32 cellular contexts compared by ENCODE assay signal in the genomic region with DNA sequence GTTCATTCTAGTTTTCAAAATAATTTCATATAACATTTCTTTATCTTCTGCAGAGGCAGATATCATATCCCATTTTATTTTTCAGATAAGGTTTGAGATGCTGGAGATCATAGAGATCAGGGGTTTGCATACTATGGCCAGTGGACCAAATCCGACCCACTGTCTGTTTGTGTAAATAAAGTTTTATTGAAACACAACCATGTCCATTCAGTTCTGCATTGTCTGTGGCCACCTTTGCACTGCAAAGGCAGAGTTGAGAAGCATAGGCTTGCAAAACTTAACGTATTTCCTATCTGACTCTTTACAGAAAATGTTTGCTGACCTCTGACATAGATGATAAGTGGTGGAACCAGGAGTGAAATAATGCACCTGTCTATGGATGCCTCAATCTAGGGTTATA.
"Had no signal": no experiment of that assay in that cellular context is flagged by ENCODE, and none has a peak within 500 bp of the region (broad histone marks: within the 10 kb centered on the region; RNA-seq: fewer than 3 reads in every experiment).

No MANE protein-coding gene starts in this region.

- DNase-seq: activated CD4-positive, alpha-beta memory T cell treated with anti-CD3 and anti-CD28 coated beads for 36 hours; activated CD4-positive, alpha-beta T cell treated with anti-CD3 and anti-CD28 coated beads for 36 hours; activated CD4-positive, alpha-beta T cell treated with anti-CD3 and anti-CD28 coated beads, Interleukin-2, amount 10 ng/mL, durations not matched to agents 24 days and 14 days; activated CD4-positive, CD25-positive, alpha-beta regulatory T cell; activated CD4-positive, CD25-positive, alpha-beta regulatory T cell treated with anti-CD3 and anti-CD28 coated beads, Interleukin-2, amount 50 U/mL, for 72 hours; activated CD8-positive, alpha-beta memory T cell treated with anti-CD3 and anti-CD28 coated beads, Interleukin-2, amount 10 ng/mL, durations not matched to agents 7 days and 5 days; activated CD8-positive, alpha-beta memory T cell treated with anti-CD3 and anti-CD28 coated beads, Interleukin-2, amount 50 U/mL, for 4 hours; activated CD8-positive, alpha-beta T cell treated with anti-CD3 and anti-CD28 coated beads, Interleukin-2, amount 10 ng/mL, durations not matched to agents 7 days and 5 days; activated effector memory CD4-positive, alpha-beta T cell treated with anti-CD3 and anti-CD28 coated beads, Interleukin-2, amount 50 U/mL, for 16 hours; activated naive CD4-positive, alpha-beta T cell treated with anti-CD3 and anti-CD28 coated beads for 36 hours; activated naive CD8-positive, alpha-beta T cell treated with anti-CD3 and anti-CD28 coated beads, Interleukin-2, amount 10 ng/mL, durations not matched to agents 7 days and 5 days; activated T-cell treated with anti-CD3 and anti-CD28 coated beads, Interleukin-2, amount 50 U/mL, for 1 hour; activated T-cell treated with anti-CD3 and anti-CD28 coated beads, Interleukin-2, amount 50 U/mL, for 48 hours; brain microvascular endothelial cell; effector CD4-positive, alpha-beta T cell; effector memory CD8-positive, alpha-beta T cell; erythroblast; foreskin keratinocyte; T-helper 1 cell; T-helper 17 cell; T1000 had no signal

- H3K4me1 Mint-ChIP-seq: activated CD4-positive, alpha-beta T cell treated with anti-CD3 and anti-CD28 coated beads for 36 hours; activated CD4-positive, alpha-beta T cell treated with anti-CD3 and anti-CD28 coated beads, Interleukin-2, amount 10 ng/mL, durations not matched to agents 24 days and 14 days; activated CD8-positive, alpha-beta memory T cell treated with anti-CD3 and anti-CD28 coated beads, Interleukin-2, amount 10 ng/mL, durations not matched to agents 7 days and 5 days; activated naive CD8-positive, alpha-beta T cell treated with anti-CD3 and anti-CD28 coated beads, Interleukin-2, amount 10 ng/mL, durations not matched to agents 7 days and 5 days; central memory CD8-positive, alpha-beta T cell; T-helper 17 cell had no signal

- H3K36me3 ChIP-seq: brain microvascular endothelial cell, esophagus muscularis mucosa, gastroesophageal sphincter had no signal

- H3K4me3 ChIP-seq: coronary artery, esophagus muscularis mucosa, gastroesophageal sphincter had no signal

- H3K27ac ChIP-seq: brain microvascular endothelial cell, foreskin keratinocyte had no signal

- FAIRE-seq: astrocyte, bronchial epithelial cell had no signal

- H3K4me3 Mint-ChIP-seq: activated CD4-positive, alpha-beta memory T cell treated with anti-CD3 and anti-CD28 coated beads for 36 hours; activated CD4-positive, alpha-beta T cell treated with anti-CD3 and anti-CD28 coated beads for 36 hours; activated CD4-positive, alpha-beta T cell treated with anti-CD3 and anti-CD28 coated beads, Interleukin-2, amount 10 ng/mL, durations not matched to agents 24 days and 14 days; activated CD8-positive, alpha-beta memory T cell treated with anti-CD3 and anti-CD28 coated beads, Interleukin-2, amount 10 ng/mL, durations not matched to agents 7 days and 5 days; activated CD8-positive, alpha-beta T cell treated with anti-CD3 and anti-CD28 coated beads, Interleukin-2, amount 10 ng/mL, durations not matched to agents 7 days and 5 days; activated naive CD4-positive, alpha-beta T cell treated with anti-CD3 and anti-CD28 coated beads for 36 hours; activated naive CD8-positive, alpha-beta T cell treated with anti-CD3 and anti-CD28 coated beads, Interleukin-2, amount 10 ng/mL, durations not matched to agents 7 days and 5 days; activated T-helper 1 cell treated with anti-CD3 and anti-CD28 coated beads, Interleukin-12 subunit alpha, Interleukin-12 subunit beta, Interleukin-2, Interleukin-4 antibody, amounts not matched to agents 30 ng/mL and 10 ng/mL and 1 ng/mL, durations not matched to agents 14 hours and 24 hours and 36 hours; central memory CD8-positive, alpha-beta T cell; dendritic cell treated with granulocyte-macrophage colony-stimulating factor and Interleukin-4, amounts not matched to agents 40 ng/mL and 50 ng/mL, for 4 days; effector memory CD8-positive, alpha-beta T cell; T-helper 17 cell; T-helper 2 cell treated with Interferon-gamma antibody and Interleukin-4, amounts not matched to agents 5 μg/mL and 100 μg/mL, for 36 hours had no signal

- H3K27ac Mint-ChIP-seq: activated CD4-positive, alpha-beta memory T cell treated with anti-CD3 and anti-CD28 coated beads for 36 hours; activated CD4-positive, alpha-beta T cell treated with anti-CD3 and anti-CD28 coated beads for 36 hours; activated CD4-positive, alpha-beta T cell treated with anti-CD3 and anti-CD28 coated beads, Interleukin-2, amount 10 ng/mL, durations not matched to agents 24 days and 14 days; activated CD8-positive, alpha-beta memory T cell treated with anti-CD3 and anti-CD28 coated beads, Interleukin-2, amount 10 ng/mL, durations not matched to agents 7 days and 5 days; activated CD8-positive, alpha-beta T cell treated with anti-CD3 and anti-CD28 coated beads, Interleukin-2, amount 10 ng/mL, durations not matched to agents 7 days and 5 days; activated naive CD4-positive, alpha-beta T cell treated with anti-CD3 and anti-CD28 coated beads for 36 hours; activated naive CD4-positive, alpha-beta T cell treated with anti-CD3 and anti-CD28 coated beads, Interleukin-2, amount 50 U/mL, for 72 hours; activated naive CD8-positive, alpha-beta T cell treated with anti-CD3 and anti-CD28 coated beads, Interleukin-2, amount 10 ng/mL, durations not matched to agents 7 days and 5 days; activated T-helper 1 cell treated with anti-CD3 and anti-CD28 coated beads, Interleukin-12 subunit alpha, Interleukin-12 subunit beta, Interleukin-2, Interleukin-4 antibody, amounts not matched to agents 30 ng/mL and 10 ng/mL and 1 ng/mL, durations not matched to agents 14 hours and 24 hours and 36 hours; activated T-helper 2 cell treated with anti-CD3 and anti-CD28 coated beads, Interferon-gamma antibody, Interleukin-2, Interleukin-4, amounts not matched to agents 10 μg/mL and 5 μg/mL and 100 μg/mL, durations not matched to agents 14 hours and 24 hours and 36 hours; dendritic cell treated with granulocyte-macrophage colony-stimulating factor and Interleukin-4, amounts not matched to agents 40 ng/mL and 50 ng/mL, for 4 days; effector memory CD8-positive, alpha-beta T cell; T-helper 17 cell; T-helper 2 cell treated with Interferon-gamma antibody and Interleukin-4, amounts not matched to agents 5 μg/mL and 100 μg/mL, for 36 hours had no signal

- H3K9me3 Mint-ChIP-seq: activated CD4-positive, alpha-beta memory T cell treated with anti-CD3 and anti-CD28 coated beads for 36 hours; activated CD4-positive, alpha-beta T cell treated with anti-CD3 and anti-CD28 coated beads, Interleukin-2, amount 10 ng/mL, durations not matched to agents 24 days and 14 days; activated naive CD8-positive, alpha-beta T cell treated with anti-CD3 and anti-CD28 coated beads, Interleukin-2, amount 10 ng/mL, durations not matched to agents 7 days and 5 days; activated T-helper 2 cell treated with anti-CD3 and anti-CD28 coated beads, Interferon-gamma antibody, Interleukin-2, Interleukin-4, amounts not matched to agents 10 μg/mL and 5 μg/mL and 100 μg/mL, durations not matched to agents 14 hours and 24 hours and 36 hours; T-helper 2 cell treated with Interferon-gamma antibody and Interleukin-4, amounts not matched to agents 5 μg/mL and 100 μg/mL, for 36 hours had no signal

- H3K9me3 ChIP-seq: esophagus muscularis mucosa, gastroesophageal sphincter had no signal

- H3K36me3 Mint-ChIP-seq: activated CD4-positive, alpha-beta memory T cell treated with anti-CD3 and anti-CD28 coated beads for 36 hours; activated CD8-positive, alpha-beta memory T cell treated with anti-CD3 and anti-CD28 coated beads, Interleukin-2, amount 10 ng/mL, durations not matched to agents 7 days and 5 days; activated naive CD4-positive, alpha-beta T cell treated with anti-CD3 and anti-CD28 coated beads, Interleukin-2, amount 50 U/mL, for 72 hours; activated naive CD8-positive, alpha-beta T cell treated with anti-CD3 and anti-CD28 coated beads, Interleukin-2, amount 10 ng/mL, durations not matched to agents 7 days and 5 days had no signal

- H3K4me1 ChIP-seq: foreskin keratinocyte had no signal

- H3K27me3 ChIP-seq: brain microvascular endothelial cell, esophagus muscularis mucosa, gastroesophageal sphincter had no signal

- H3K27me3 Mint-ChIP-seq: activated CD4-positive, alpha-beta T cell treated with anti-CD3 and anti-CD28 coated beads, Interleukin-2, amount 10 ng/mL, durations not matched to agents 24 days and 14 days; activated CD8-positive, alpha-beta memory T cell treated with anti-CD3 and anti-CD28 coated beads, Interleukin-2, amount 10 ng/mL, durations not matched to agents 7 days and 5 days; activated naive CD8-positive, alpha-beta T cell treated with anti-CD3 and anti-CD28 coated beads, Interleukin-2, amount 10 ng/mL, durations not matched to agents 7 days and 5 days had no signal

- ATAC-seq: activated CD4-positive, alpha-beta T cell treated with anti-CD3 and anti-CD28 coated beads for 36 hours; activated CD8-positive, alpha-beta memory T cell treated with anti-CD3 and anti-CD28 coated beads, Interleukin-2, amount 10 ng/mL, durations not matched to agents 7 days and 5 days; activated CD8-positive, alpha-beta T cell treated with anti-CD3 and anti-CD28 coated beads, Interleukin-2, amount 10 ng/mL, durations not matched to agents 7 days and 5 days; activated naive CD4-positive, alpha-beta T cell treated with anti-CD3 and anti-CD28 coated beads, Interleukin-2, amount 50 U/mL, for 72 hours; effector memory CD8-positive, alpha-beta T cell; foreskin keratinocyte; T-helper 17 cell had no signal
